Comparison of ENCODE assay signal across 19 cellular contexts in the genomic region with DNA sequence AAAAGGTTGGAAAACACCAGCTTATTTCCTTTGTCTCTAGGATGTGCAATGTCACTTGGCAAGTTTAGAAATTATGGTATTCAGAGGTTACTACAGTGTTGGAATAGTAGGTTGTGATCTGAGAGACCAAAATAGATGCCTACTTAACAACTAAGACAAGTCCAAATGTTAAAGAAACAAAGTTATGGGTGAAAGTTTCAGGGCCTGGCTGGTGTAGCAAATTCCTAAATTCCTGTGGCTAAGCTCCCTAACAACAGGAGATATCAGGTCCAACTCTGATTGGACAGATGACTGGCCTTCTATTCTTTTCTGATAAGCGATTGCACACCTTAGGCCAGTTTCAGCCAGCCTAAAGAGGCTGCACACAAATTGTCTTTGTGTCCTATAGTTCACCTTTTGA.
DNase-seq lines count a peak whose midpoint lies in the region; ATAC-seq and TF ChIP-seq lines count a peak whose summit lies in the region.
"Had no signal": no experiment of that assay in that cellular context is flagged by ENCODE, and none has a peak within 500 bp of the region (broad histone marks: within the 10 kb centered on the region; RNA-seq: fewer than 3 reads in every experiment).

No MANE protein-coding gene starts in this region.

- H3K4me1 Mint-ChIP-seq in T-helper 2 cell treated with Interferon-gamma antibody and Interleukin-4, amounts not matched to agents 5 μg/mL and 100 μg/mL, for 36 hours (ENCODE audit: low read depth) = no peaks in the 10 kb centered on the region
- H3K4me1 Mint-ChIP-seq in naive thymus-derived CD4-positive, alpha-beta T cell = no peaks in the 10 kb centered on the region

- no peaks in the 10 kb centered on the region for H4K20me1 ChIP-seq in SK-N-SH (ENCODE audit: insufficient read depth)

- H3K36me3 ChIP-seq in SK-N-SH (replicated peaks in 1 of 2; ENCODE audit: control insufficient read depth in 1 of 2, insufficient read depth in 2 of 2, low read length in 1 of 2) = no peaks in the 10 kb centered on the region
- H3K36me3 ChIP-seq in naive thymus-derived CD4-positive, alpha-beta T cell (ENCODE audit: control insufficient read depth in 2 of 3, insufficient read depth in 3 of 3, low read length in 3 of 3) = no peaks in the 10 kb centered on the region
- H3K36me3 ChIP-seq: uterus had no signal

- H3K4me3 ChIP-seq in SK-N-SH (ENCODE audit: low read depth in 2 of 2, low read length in 1 of 2) (no peak overlapping the region), fibroblast of mammary gland (ENCODE audit: control insufficient read depth, low read depth, low read length) (no peak overlapping the region)
- H3K4me3 ChIP-seq in naive thymus-derived CD4-positive, alpha-beta T cell (ENCODE audit: low read length) = no peak overlapping the region
- H3K4me3 ChIP-seq: psoas muscle, uterus had no signal

- no peaks in the 10 kb centered on the region for H3K27me3 Mint-ChIP-seq in T-helper 2 cell treated with Interferon-gamma antibody and Interleukin-4, amounts not matched to agents 5 μg/mL and 100 μg/mL, for 36 hours (ENCODE audit: low read depth)
- H3K27me3 Mint-ChIP-seq in naive thymus-derived CD4-positive, alpha-beta T cell = no peaks in the 10 kb centered on the region

- no peaks in the 10 kb centered on the region for H3K36me3 Mint-ChIP-seq in T-helper 2 cell treated with Interferon-gamma antibody and Interleukin-4, amounts not matched to agents 5 μg/mL and 100 μg/mL, for 36 hours (ENCODE audit: low read depth)
- H3K36me3 Mint-ChIP-seq in naive thymus-derived CD4-positive, alpha-beta T cell = no peaks in the 10 kb centered on the region

- H3F3A ChIP-seq in SK-N-SH (replicated peaks; ENCODE audit: insufficient read depth) = no peaks in the 10 kb centered on the region

- no peaks in the 10 kb centered on the region for H3K9me3 Mint-ChIP-seq in T-helper 2 cell treated with Interferon-gamma antibody and Interleukin-4, amounts not matched to agents 5 μg/mL and 100 μg/mL, for 36 hours
- H3K9me3 Mint-ChIP-seq in naive thymus-derived CD4-positive, alpha-beta T cell = peaks cover 0 to 5% (median 0%) of the 10 kb centered on the region in 11 donors

- POLR2A ChIA-PET in SK-N-SH (lab: Yijun Ruan, JAX) = no interaction called here
- POLR2A ChIA-PET in naive thymus-derived CD4-positive, alpha-beta T cell (lab: Charles Lee) = no interaction called here

- TF ChIP-seq EP300 in SK-N-SH (IDR thresholded peaks at IDR 0.05; ENCODE audit: borderline replicate concordance in 1 of 2, low read depth in 1 of 2, low read length in 1 of 2) = no peak

- H3K4me1 ChIP-seq in SK-N-SH (ENCODE audit: control insufficient read depth in 1 of 2, insufficient read depth in 2 of 2, low read depth in 1 of 2, low read length in 1 of 2) = peaks cover 0 to 4% of the 10 kb centered on the region in 2 experiments; a peak in 1 of 4 replicates
- no peaks in the 10 kb centered on the region for H3K4me1 ChIP-seq in naive thymus-derived CD4-positive, alpha-beta T cell (ENCODE audit: control insufficient read depth in 2 of 2, insufficient read depth in 2 of 2, low read length in 2 of 2)
- H3K4me1 ChIP-seq: psoas muscle, uterus had no signal

- TF ChIP-seq RAD21 in SK-N-SH (IDR thresholded peaks at IDR 0.05; ENCODE audit: low read length) = no peak

- no peaks in the 10 kb centered on the region for H3K27me3 ChIP-seq in SK-N-SH (ENCODE audit: insufficient read depth)
- H3K27me3 ChIP-seq in naive thymus-derived CD4-positive, alpha-beta T cell (ENCODE audit: control insufficient read depth in 2 of 2, insufficient read depth in 2 of 2, low read length in 2 of 2) = no peaks in the 10 kb centered on the region
- H3K27me3 ChIP-seq: uterus had no signal

- TF ChIP-seq CTCF in SK-N-SH (IDR thresholded peaks at IDR 0.05) = no peak
- no peak for TF ChIP-seq CTCF in fibroblast of mammary gland (conservative IDR thresholded peaks at IDR 0.05; ENCODE audit: control insufficient read depth, insufficient read depth, low read depth, low read length)

- no peak overlapping the region for H2AFZ ChIP-seq in SK-N-SH (ENCODE audit: low read depth)

- no peak overlapping the region for H3K9ac ChIP-seq in SK-N-SH

- in situ Hi-C loops in Caki2 (cut with HindIII; ENCODE audit: low pct_unique_long_range_greater_than_20kb, low sequenced_read_pairs) = no loop called here

- H3K27ac Mint-ChIP-seq in T-helper 2 cell treated with Interferon-gamma antibody and Interleukin-4, amounts not matched to agents 5 μg/mL and 100 μg/mL, for 36 hours = no peak overlapping the region
- H3K27ac Mint-ChIP-seq in naive thymus-derived CD4-positive, alpha-beta T cell = no peak overlapping the region

- CTCF ChIA-PET in SK-N-SH (lab: Yijun Ruan, JAX) = interaction anchor here (1.0 to 1.1 kb wide), 2 partner anchors 12 to 36 kb away, joined by 3 read pairs; no protein-coding TSS in a partner anchor
- CTCF ChIA-PET in naive thymus-derived CD4-positive, alpha-beta T cell (lab: Charles Lee) = no interaction called here

- H3K4me3 Mint-ChIP-seq in T-helper 2 cell treated with Interferon-gamma antibody and Interleukin-4, amounts not matched to agents 5 μg/mL and 100 μg/mL, for 36 hours = no peak overlapping the region
- no peak overlapping the region for H3K4me3 Mint-ChIP-seq in naive thymus-derived CD4-positive, alpha-beta T cell

- no peaks in the 10 kb centered on the region for H3K79me2 ChIP-seq in SK-N-SH (ENCODE audit: insufficient read depth)

- no peaks in the 10 kb centered on the region for H3K9me2 ChIP-seq in SK-N-SH

- peak overlapping the region; percentile 2; the same call in 1 of the 2 replicates for H3K4me2 ChIP-seq in SK-N-SH

- H3K27ac ChIP-seq in SK-N-SH (ENCODE audit: low read depth in 2 of 2, low read length in 1 of 2) = no peak overlapping the region
- no peak overlapping the region for H3K27ac ChIP-seq in naive thymus-derived CD4-positive, alpha-beta T cell (ENCODE audit: low read depth, low read length)
- H3K27ac ChIP-seq: psoas muscle, uterus had no signal

- intact Hi-C loops in naive thymus-derived CD4-positive, alpha-beta T cell (cut with micrococcal nuclease) = no loop called here

- 77% methylated on average over 1 of the region's 1 CpG for WGBS in SK-N-SH (ENCODE audit: low lambda C conversion rate)

- H3K9me3 ChIP-seq in SK-N-SH = no peaks in the 10 kb centered on the region
- H3K9me3 ChIP-seq in naive thymus-derived CD4-positive, alpha-beta T cell (ENCODE audit: control insufficient read depth in 2 of 3, low read length in 3 of 3) = no peaks in the 10 kb centered on the region
- H3K9me3 ChIP-seq: psoas muscle, uterus had no signal

- DNase-seq in Caki2 (ENCODE audit: low read depth) (peak; percentile 25), SK-N-SH (no peak), fibroblast of mammary gland (ENCODE audit: low read depth) (peak; percentile 12), non-pigmented ciliary epithelial cell (ENCODE audit: low read depth) (peak; percentile 19), NCI-H69 (lab: John Stamatoyannopoulos, UW) (no peak)
- no peak for DNase-seq in T-helper 2 cell treated with Interferon-gamma antibody and Interleukin-4, amounts not matched to agents 5 μg/mL and 100 μg/mL, for 36 hours (ENCODE audit: low spot score)
- no peak for DNase-seq in activated effector memory CD4-positive, alpha-beta T cell treated with anti-CD3 and anti-CD28 coated beads, Interleukin-2, amount 50 U/mL, for 16 hours
- no peak for DNase-seq in naive thymus-derived CD4-positive, alpha-beta T cell
- DNase-seq: activated naive CD4-positive, alpha-beta T cell; aorta; cortex of kidney; DND-41; foreskin melanocyte; NCI-H1105 treated with DMSO at 0.1 percent for 48 hours; NCI-H526; psoas muscle; SHP77; T-helper 1 cell; uterus had no signal

- ATAC-seq in naive thymus-derived CD4-positive, alpha-beta T cell = no peak
- ATAC-seq: psoas muscle had no signal

TF ChIP-seq in SK-N-SH, 30 proteins besides CTCF, POLR2A, EP300 and RAD21 (continues in another document):
- TF ChIP-seq JUND (IDR thresholded peaks at IDR 0.05) (no peak), SMC3 (IDR thresholded peaks at IDR 0.05; ENCODE audit: low read depth, low read length) (no peak), RXRA (IDR thresholded peaks at IDR 0.05; ENCODE audit: borderline replicate concordance, low read depth) (no peak), ELF1 (IDR thresholded peaks at IDR 0.05) (no peak), EZH2phosphoT487 (IDR thresholded peaks at IDR 0.05; ENCODE audit: borderline replicate concordance, low read depth) (no peak), FOSL2 (IDR thresholded peaks at IDR 0.05; ENCODE audit: borderline replicate concordance, low read depth) (no peak), NFIC (IDR thresholded peaks at IDR 0.05; ENCODE audit: borderline replicate concordance) (no peak), TEAD4 (IDR thresholded peaks at IDR 0.05; ENCODE audit: borderline replicate concordance, insufficient read depth) (no peak)
- TF ChIP-seq, protein P1, sequence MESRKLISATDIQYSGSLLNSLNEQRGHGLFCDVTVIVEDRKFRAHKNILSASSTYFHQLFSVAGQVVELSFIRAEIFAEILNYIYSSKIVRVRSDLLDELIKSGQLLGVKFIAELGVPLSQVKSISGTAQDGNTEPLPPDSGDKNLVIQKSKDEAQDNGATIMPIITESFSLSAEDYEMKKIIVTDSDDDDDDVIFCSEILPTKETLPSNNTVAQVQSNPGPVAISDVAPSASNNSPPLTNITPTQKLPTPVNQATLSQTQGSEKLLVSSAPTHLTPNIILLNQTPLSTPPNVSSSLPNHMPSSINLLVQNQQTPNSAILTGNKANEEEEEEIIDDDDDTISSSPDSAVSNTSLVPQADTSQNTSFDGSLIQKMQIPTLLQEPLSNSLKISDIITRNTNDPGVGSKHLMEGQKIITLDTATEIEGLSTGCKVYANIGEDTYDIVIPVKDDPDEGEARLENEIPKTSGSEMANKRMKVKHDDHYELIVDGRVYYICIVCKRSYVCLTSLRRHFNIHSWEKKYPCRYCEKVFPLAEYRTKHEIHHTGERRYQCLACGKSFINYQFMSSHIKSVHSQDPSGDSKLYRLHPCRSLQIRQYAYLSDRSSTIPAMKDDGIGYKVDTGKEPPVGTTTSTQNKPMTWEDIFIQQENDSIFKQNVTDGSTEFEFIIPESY (IDR thresholded peaks at IDR 0.05; ENCODE audit: borderline replicate concordance, low read depth) = no peak

Comparison
In these comparisons a context has a peak if more than half of its experiments do, and no peak if none do; other contexts are left out.
1. DNase-seq: peak in Caki2 (single experiment), fibroblast of mammary gland (single experiment) and non-pigmented ciliary epithelial cell (single experiment); none in SK-N-SH (single experiment), T-helper 2 cell treated with Interferon-gamma antibody and Interleukin-4, amounts not matched to agents 5 μg/mL and 100 μg/mL, for 36 hours (single experiment), activated effector memory CD4-positive, alpha-beta T cell treated with anti-CD3 and anti-CD28 coated beads, Interleukin-2, amount 50 U/mL, for 16 hours (single experiment), naive thymus-derived CD4-positive, alpha-beta T cell (0 of 9) and NCI-H69 (single experiment).